1 cellular context compared by ENCODE assay signal in the genomic region with DNA sequence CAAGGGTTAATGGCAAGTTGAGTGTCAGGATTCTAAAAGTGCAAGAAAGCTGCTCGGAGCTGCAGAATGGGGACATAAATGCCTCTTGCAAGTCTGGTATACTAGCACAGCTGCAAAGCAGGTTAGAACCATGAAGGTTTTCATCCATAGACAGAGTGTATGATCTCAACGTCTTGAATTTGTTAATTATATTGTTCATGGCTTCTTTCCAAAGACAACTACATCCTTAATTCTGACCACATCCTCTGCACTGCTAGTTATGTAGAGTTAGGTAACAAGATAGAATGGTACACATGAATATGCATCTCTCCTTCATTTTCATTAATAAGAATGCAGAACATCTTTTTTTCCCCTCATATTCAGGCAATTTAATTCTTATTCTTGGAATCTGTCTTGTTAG.
TF ChIP-seq lines count a peak whose summit lies in the region.

No MANE protein-coding gene starts in this region.

TF ChIP-seq in HepG2, 621 proteins besides CTCF, POLR2A, EP300 and RAD21:
- no peak for TF ChIP-seq KDM1A (CRISPR knock-in tag; IDR thresholded peaks at IDR 0.05)
- TF ChIP-seq ZNF629 (CRISPR knock-in tag; conservative IDR thresholded peaks at IDR 0.05): no peak
- no peak for TF ChIP-seq ZNF562 (CRISPR knock-in tag; IDR thresholded peaks at IDR 0.05; ENCODE audit: borderline replicate concordance)
- no peak for TF ChIP-seq HOXD1 (CRISPR knock-in tag; IDR thresholded peaks at IDR 0.05)
- TF ChIP-seq SAP130 (CRISPR knock-in tag; IDR thresholded peaks at IDR 0.05; ENCODE audit: low read depth): no peak
- TF ChIP-seq HNRNPH1 (optimal IDR thresholded peaks at IDR 0.05; ENCODE audit: low read depth, low read length): no peak
- no peak for TF ChIP-seq NFE2L1 (CRISPR knock-in tag; IDR thresholded peaks at IDR 0.05; ENCODE audit: borderline replicate concordance)
- TF ChIP-seq CEBPG (CRISPR knock-in tag; IDR thresholded peaks at IDR 0.05): no peak
- TF ChIP-seq ZNF530 (CRISPR knock-in tag; IDR thresholded peaks at IDR 0.05; ENCODE audit: low read depth): no peak
- no peak for TF ChIP-seq ZNF337 (CRISPR knock-in tag; IDR thresholded peaks at IDR 0.05; ENCODE audit: borderline replicate concordance, low read depth)
- TF ChIP-seq ZNF547 (CRISPR knock-in tag; IDR thresholded peaks at IDR 0.05): no peak
- no peak for TF ChIP-seq MEF2D (CRISPR knock-in tag; IDR thresholded peaks at IDR 0.05)
- TF ChIP-seq AHR (CRISPR knock-in tag; IDR thresholded peaks at IDR 0.05): no peak
- no peak for TF ChIP-seq HOXA9 (CRISPR knock-in tag; IDR thresholded peaks at IDR 0.05; ENCODE audit: borderline replicate concordance)
- no peak for TF ChIP-seq ZNF10 (CRISPR knock-in tag; IDR thresholded peaks at IDR 0.05; ENCODE audit: borderline replicate concordance, low read depth)
- TF ChIP-seq ISL2 (CRISPR knock-in tag; IDR thresholded peaks at IDR 0.05): no peak
- TF ChIP-seq ZFX (CRISPR knock-in tag; IDR thresholded peaks at IDR 0.05; ENCODE audit: low read depth): no peak
